In genomic region chr22:42139508-42139907, GRCh38 we compare ENCODE assay signal across 2 cellular contexts. TPM values are rescaled to one million over a fixed set of nuclear protein-coding genes. Genes with fewer than 3 reads are reported as not detected.
"Had no signal": no experiment of that assay in that cellular context is flagged by ENCODE, and none has a peak within 500 bp of the region (broad histone marks: within the 10 kb centered on the region; RNA-seq: fewer than 3 reads in every experiment).

No MANE protein-coding gene starts in this region.

RNA-seq across cellular contexts. Expression of gene CYP2D6, which starts 8.9 kb away (rescaled TPM):
- total RNA-seq: M059J, Right ventricle myocardium inferior had no signal
